In the genomic region with DNA sequence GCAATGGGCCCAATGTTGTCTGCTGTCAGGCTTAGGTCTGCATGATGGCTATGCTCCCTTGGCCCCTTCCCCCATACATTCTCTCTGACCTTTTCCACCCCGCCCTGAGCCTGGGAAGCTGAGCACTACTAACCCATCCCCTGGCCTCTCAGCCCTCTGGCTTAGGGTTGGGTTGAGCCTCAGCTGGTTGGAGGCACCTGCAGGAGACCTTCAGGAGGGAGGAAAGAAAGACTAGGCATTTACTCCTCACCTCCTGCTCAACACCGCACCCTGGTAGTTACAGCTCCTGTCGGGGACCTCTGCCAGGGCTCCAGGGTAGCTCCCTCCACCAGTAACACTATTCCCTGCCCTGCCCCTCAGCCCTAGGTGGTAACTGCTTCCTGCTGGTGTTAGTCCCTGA, we compare ENCODE assay signal across 28 cellular contexts.
"Had no signal": no experiment of that assay in that cellular context is flagged by ENCODE, and none has a peak within 500 bp of the region (broad histone marks: within the 10 kb centered on the region; RNA-seq: fewer than 3 reads in every experiment).

No MANE protein-coding gene starts in this region.

- H3K9me3 Mint-ChIP-seq: activated CD4-positive, alpha-beta T cell treated with anti-CD3 and anti-CD28 coated beads, Interleukin-2, amount 10 ng/mL, durations not matched to agents 24 days and 14 days; activated CD8-positive, alpha-beta T cell treated with anti-CD3 and anti-CD28 coated beads for 36 hours; activated naive CD4-positive, alpha-beta T cell treated with anti-CD3 and anti-CD28 coated beads, Interleukin-2, amount 50 U/mL, for 24 hours; activated naive CD8-positive, alpha-beta T cell treated with anti-CD3 and anti-CD28 coated beads, Interleukin-2, amount 10 ng/mL, durations not matched to agents 7 days and 5 days; activated T-cell treated with anti-CD3 and anti-CD28 coated beads, Interleukin-2, amount 50 U/mL, for 72 hours; activated T-helper 17 cell treated with anti-CD3 and anti-CD28 coated beads, Interleukin-2, amount 50 U/mL, for 72 hours; T-helper 1 cell treated with Interleukin-12 subunit alpha and Interleukin-12 subunit beta and Interleukin-4 antibody, amounts not matched to agents 30 μg/mL and 1 μg/mL, for 36 hours; T-helper 2 cell treated with Interferon-gamma antibody and Interleukin-4, amounts not matched to agents 5 μg/mL and 100 μg/mL, for 36 hours had no signal

- H3K36me3 ChIP-seq: SJCRH30 had no signal

- H3K4me3 Mint-ChIP-seq: activated CD4-positive, alpha-beta T cell treated with anti-CD3 and anti-CD28 coated beads, Interleukin-2, amount 10 ng/mL, durations not matched to agents 24 days and 14 days; activated CD8-positive, alpha-beta T cell treated with anti-CD3 and anti-CD28 coated beads for 36 hours; activated naive CD4-positive, alpha-beta T cell treated with anti-CD3 and anti-CD28 coated beads, Interleukin-2, amount 50 U/mL, for 24 hours; activated naive CD8-positive, alpha-beta T cell treated with anti-CD3 and anti-CD28 coated beads, Interleukin-2, amount 10 ng/mL, durations not matched to agents 7 days and 5 days; activated T-cell treated with anti-CD3 and anti-CD28 coated beads, Interleukin-2, amount 50 U/mL, for 72 hours; activated T-helper 17 cell treated with anti-CD3 and anti-CD28 coated beads, Interleukin-2, amount 50 U/mL, for 72 hours; brain; T-helper 1 cell treated with Interleukin-12 subunit alpha and Interleukin-12 subunit beta and Interleukin-4 antibody, amounts not matched to agents 30 μg/mL and 1 μg/mL, for 36 hours; T-helper 2 cell treated with Interferon-gamma antibody and Interleukin-4, amounts not matched to agents 5 μg/mL and 100 μg/mL, for 36 hours had no signal

- H3K27ac Mint-ChIP-seq: activated CD4-positive, alpha-beta T cell treated with anti-CD3 and anti-CD28 coated beads, Interleukin-2, amount 10 ng/mL, durations not matched to agents 24 days and 14 days; activated CD8-positive, alpha-beta T cell treated with anti-CD3 and anti-CD28 coated beads for 36 hours; activated naive CD4-positive, alpha-beta T cell treated with anti-CD3 and anti-CD28 coated beads, Interleukin-2, amount 50 U/mL, for 24 hours; activated naive CD8-positive, alpha-beta T cell treated with anti-CD3 and anti-CD28 coated beads, Interleukin-2, amount 10 ng/mL, durations not matched to agents 7 days and 5 days; activated T-cell treated with anti-CD3 and anti-CD28 coated beads, Interleukin-2, amount 50 U/mL, for 72 hours; activated T-helper 17 cell treated with anti-CD3 and anti-CD28 coated beads, Interleukin-2, amount 50 U/mL, for 72 hours; brain; T-helper 1 cell treated with Interleukin-12 subunit alpha and Interleukin-12 subunit beta and Interleukin-4 antibody, amounts not matched to agents 30 μg/mL and 1 μg/mL, for 36 hours; T-helper 2 cell treated with Interferon-gamma antibody and Interleukin-4, amounts not matched to agents 5 μg/mL and 100 μg/mL, for 36 hours had no signal

- DNase-seq: activated CD4-positive, alpha-beta T cell treated with anti-CD3 and anti-CD28 coated beads, Interleukin-2, amount 10 ng/mL, durations not matched to agents 24 days and 14 days; activated CD4-positive, alpha-beta T cell treated with anti-CD3 and anti-CD28 coated beads, Interleukin-2, amount 50 U/mL, for 4 hours; activated CD8-positive, alpha-beta T cell treated with anti-CD3 and anti-CD28 coated beads for 36 hours; activated effector memory CD4-positive, alpha-beta T cell treated with anti-CD3 and anti-CD28 coated beads, Interleukin-2, amount 50 U/mL, for 16 hours; activated naive CD4-positive, alpha-beta T cell treated with Interleukin-2 at 50 U/mL for 16 hours; activated naive CD8-positive, alpha-beta T cell treated with anti-CD3 and anti-CD28 coated beads, Interleukin-2, amount 10 ng/mL, durations not matched to agents 7 days and 5 days; activated T-cell treated with anti-CD3 and anti-CD28 coated beads, Interleukin-2, amount 50 U/mL, for 1 hour; activated T-cell treated with anti-CD3 and anti-CD28 coated beads, Interleukin-2, amount 50 U/mL, for 72 hours; amygdala; caudate nucleus; MM.1S; MV-4-11; NCI-H1092; NCI-H1436 treated with DMSO at 0.1 percent for 48 hours; NCI-H1694 treated with DMSO at 0.1 percent for 48 hours; NCI-H2029; NCI-H524 treated with DMSO at 0.1 percent for 48 hours; NK-92 treated with Interleukin-12 subunit alpha and Interleukin-12 subunit beta, amount 100 ng/mL, for 24 hours; PC-3; SHP77; SJCRH30 had no signal

- H3K9me3 ChIP-seq: SJCRH30 had no signal

- H3K4me1 ChIP-seq: SJCRH30 had no signal

- H3K4me1 Mint-ChIP-seq: activated CD4-positive, alpha-beta T cell treated with anti-CD3 and anti-CD28 coated beads, Interleukin-2, amount 10 ng/mL, durations not matched to agents 24 days and 14 days; activated naive CD4-positive, alpha-beta T cell treated with anti-CD3 and anti-CD28 coated beads, Interleukin-2, amount 50 U/mL, for 24 hours; activated naive CD8-positive, alpha-beta T cell treated with anti-CD3 and anti-CD28 coated beads, Interleukin-2, amount 10 ng/mL, durations not matched to agents 7 days and 5 days; activated T-helper 17 cell treated with anti-CD3 and anti-CD28 coated beads, Interleukin-2, amount 50 U/mL, for 72 hours had no signal

- H3K4me3 ChIP-seq: SJCRH30, SK-N-MC had no signal

- H3K36me3 Mint-ChIP-seq: activated naive CD4-positive, alpha-beta T cell treated with anti-CD3 and anti-CD28 coated beads, Interleukin-2, amount 50 U/mL, for 24 hours; activated naive CD8-positive, alpha-beta T cell treated with anti-CD3 and anti-CD28 coated beads, Interleukin-2, amount 10 ng/mL, durations not matched to agents 7 days and 5 days; brain had no signal

- H3K27ac ChIP-seq: KMS-11, SJCRH30, SK-N-MC had no signal

- ATAC-seq: activated CD8-positive, alpha-beta T cell treated with anti-CD3 and anti-CD28 coated beads for 36 hours; activated T-cell treated with anti-CD3 and anti-CD28 coated beads, Interleukin-2, amount 50 U/mL, for 72 hours; activated T-helper 17 cell treated with anti-CD3 and anti-CD28 coated beads, Interleukin-2, amount 50 U/mL, for 72 hours; PC-3 had no signal
